In genomic region chr10:77768046-77768445, GRCh38 we compare ENCODE assay signal across 16 cellular contexts.
DNase-seq lines count a peak whose midpoint lies in the region; ATAC-seq and TF ChIP-seq lines count a peak whose summit lies in the region.
"Had no signal": no experiment of that assay in that cellular context is flagged by ENCODE, and none has a peak within 500 bp of the region (broad histone marks: within the 10 kb centered on the region; RNA-seq: fewer than 3 reads in every experiment).

No MANE protein-coding gene starts in this region.

- no peaks in the 10 kb centered on the region for H3K9me3 ChIP-seq in right atrium auricular region
- H3K9me3 ChIP-seq in right cardiac atrium (ENCODE audit: control insufficient read depth, low read length), result no peaks in the 10 kb centered on the region
- H3K9me3 ChIP-seq: BLaER1 treated with 17β-estradiol and CSF1 and Interleukin-3, amounts not matched to agents 10 nM and 100 nM; HAP-1 had no signal

- WGBS in right cardiac atrium, result 97% methylated on average over 1 of the region's 1 CpG

- no peaks in the 10 kb centered on the region for H3K27me3 ChIP-seq in right atrium auricular region
- no peaks in the 10 kb centered on the region for H3K27me3 ChIP-seq in right cardiac atrium (ENCODE audit: control insufficient read depth, insufficient read depth)
- H3K27me3 ChIP-seq: BLaER1 treated with 17β-estradiol and CSF1 and Interleukin-3, amounts not matched to agents 10 nM and 100 nM had no signal

- no peaks in the 10 kb centered on the region for H3K36me3 Mint-ChIP-seq in activated naive CD4-positive, alpha-beta T cell treated with anti-CD3 and anti-CD28 coated beads, Interleukin-2, amount 10 ng/mL, durations not matched to agents 7 days and 5 days
- H3K36me3 Mint-ChIP-seq: CD8-positive, alpha-beta memory T cell had no signal

- H3K27me3 Mint-ChIP-seq in activated naive CD4-positive, alpha-beta T cell treated with anti-CD3 and anti-CD28 coated beads, Interleukin-2, amount 10 ng/mL, durations not matched to agents 7 days and 5 days, result peaks cover 15% of the 10 kb centered on the region

- no peaks in the 10 kb centered on the region for H3K9me3 Mint-ChIP-seq in activated naive CD4-positive, alpha-beta T cell treated with anti-CD3 and anti-CD28 coated beads, Interleukin-2, amount 10 ng/mL, durations not matched to agents 7 days and 5 days
- H3K9me3 Mint-ChIP-seq: CD8-positive, alpha-beta memory T cell had no signal

- H3K4me3 ChIP-seq in right atrium auricular region (no peak overlapping the region), right cardiac atrium (ENCODE audit: low read length) (no peak overlapping the region)
- H3K4me3 ChIP-seq: BLaER1 treated with 17β-estradiol and CSF1 and Interleukin-3, amounts not matched to agents 10 nM and 100 nM; GM12878; GM23248; HAP-1 had no signal

- H3K4me1 Mint-ChIP-seq in activated naive CD4-positive, alpha-beta T cell treated with anti-CD3 and anti-CD28 coated beads, Interleukin-2, amount 10 ng/mL, durations not matched to agents 7 days and 5 days, result no peaks in the 10 kb centered on the region
- H3K4me1 Mint-ChIP-seq: B cell had no signal

- no peak overlapping the region for H3K27ac Mint-ChIP-seq in activated naive CD4-positive, alpha-beta T cell treated with anti-CD3 and anti-CD28 coated beads, Interleukin-2, amount 10 ng/mL, durations not matched to agents 7 days and 5 days
- H3K27ac Mint-ChIP-seq: B cell had no signal

- DNase-seq in right atrium auricular region (ENCODE audit: low spot score), result peak; percentile 38
- DNase-seq in right cardiac atrium, result no peak
- peak; percentile 22 for DNase-seq in NCI-H82 treated with DMSO at 0.1 percent for 48 hours (lab: John Stamatoyannopoulos, UW; ENCODE audit: unreplicated experiment)
- DNase-seq in left lobe of liver (ENCODE audit: low spot score), result peak; percentile 8
- DNase-seq in activated naive CD4-positive, alpha-beta T cell treated with anti-CD3 and anti-CD28 coated beads, Interleukin-2, amount 10 ng/mL, durations not matched to agents 7 days and 5 days, result no peak
- no peak for DNase-seq in UCSD-AML1 (lab: John Stamatoyannopoulos, UW; ENCODE audit: unreplicated experiment)
- DNase-seq: CD8-positive, alpha-beta memory T cell; COR-L47; DMS79 treated with DMSO at 0.1 percent for 48 hours; EL; GM23248 had no signal

- H3K27ac ChIP-seq in right atrium auricular region (no peak overlapping the region), right cardiac atrium (ENCODE audit: low read length) (no peak overlapping the region)
- H3K27ac ChIP-seq: BLaER1 treated with 17β-estradiol and CSF1 and Interleukin-3, amounts not matched to agents 10 nM and 100 nM; GM23248 had no signal

- no peak overlapping the region for H3K4me3 Mint-ChIP-seq in activated naive CD4-positive, alpha-beta T cell treated with anti-CD3 and anti-CD28 coated beads, Interleukin-2, amount 10 ng/mL, durations not matched to agents 7 days and 5 days
- H3K4me3 Mint-ChIP-seq: B cell; CD8-positive, alpha-beta memory T cell had no signal

- H3K36me3 ChIP-seq in right atrium auricular region, result no peaks in the 10 kb centered on the region
- H3K36me3 ChIP-seq: BLaER1 treated with 17β-estradiol and CSF1 and Interleukin-3, amounts not matched to agents 10 nM and 100 nM; HAP-1 had no signal

- intact Hi-C loops in right cardiac atrium (cut with DNase I), result no loop called here

- no peak for TF ChIP-seq CTCF in right atrium auricular region (IDR thresholded peaks at IDR 0.05)

- ATAC-seq in right cardiac atrium, result no peak
- no peak for ATAC-seq in left lobe of liver
- ATAC-seq in GM18868 (IDR thresholded peaks at IDR 0.05; ENCODE audit: unreplicated experiment), result no peak
- ATAC-seq: GM12878 had no signal

- CTCF ChIA-PET in activated naive CD4-positive, alpha-beta T cell treated with anti-CD3 and anti-CD28 coated beads, Interleukin-2, amount 10 ng/mL, durations not matched to agents 7 days and 5 days (lab: Charles Lee), result interaction anchor here (1.2 to 1.3 kb wide), 2 partner anchors 11 to 56 kb away, joined by 4 to 6 read pairs; no protein-coding TSS in a partner anchor

- H3K4me1 ChIP-seq in right atrium auricular region, result no peaks in the 10 kb centered on the region
- no peaks in the 10 kb centered on the region for H3K4me1 ChIP-seq in right cardiac atrium (ENCODE audit: control insufficient read depth, insufficient read depth, low read length)
- H3K4me1 ChIP-seq: HAP-1 had no signal

Comparison
In these comparisons a context has a peak if more than half of its experiments do, and no peak if none do; other contexts are left out.
1. DNase-seq: peak in right atrium auricular region (single experiment), NCI-H82 treated with DMSO at 0.1 percent for 48 hours (single experiment) and left lobe of liver (single experiment); none in right cardiac atrium (0 of 3), activated naive CD4-positive, alpha-beta T cell treated with anti-CD3 and anti-CD28 coated beads, Interleukin-2, amount 10 ng/mL, durations not matched to agents 7 days and 5 days (single experiment) and UCSD-AML1 (single experiment).